8 cellular contexts compared by ENCODE assay signal in genomic region chr9:99103909-99104458, GRCh38. TPM values are rescaled to one million over a fixed set of nuclear protein-coding genes. Genes with fewer than 3 reads are reported as not detected.
DNase-seq lines count a peak whose midpoint lies in the region; ATAC-seq and TF ChIP-seq lines count a peak whose summit lies in the region.

No MANE protein-coding gene starts in this region.

- intact Hi-C loops in body of pancreas (cut with DNase I) (no loop called here), stomach (cut with DNase I; ENCODE audit: low total_unique reads) (no loop called here)

- H3K9me3 ChIP-seq in body of pancreas (no peaks in the 10 kb centered on the region), stomach (no peaks in the 10 kb centered on the region)

- DNase-seq in stimulated activated naive CD4-positive, alpha-beta T cell (lab: John Stamatoyannopoulos, UW): peak in 5 of 6 experiments; percentile 25 to 46 (median 34)
- no peak for DNase-seq in stimulated activated naive CD4-positive, alpha-beta T cell treated with Interleukin-2 at 50 U/mL for 16 hours (lab: John Stamatoyannopoulos, UW)
- DNase-seq in body of pancreas (peak in 1 of 4 donors; percentile 12), iris pigment epithelial cell (ENCODE audit: low read depth) (peak; percentile 63), stomach (no peak), UCSD-AML1 (lab: John Stamatoyannopoulos, UW; ENCODE audit: unreplicated experiment) (no peak)

- H3K4me3 ChIP-seq in body of pancreas: peak overlapping the region in 1 of 2 donors; percentile 30
- H3K4me3 ChIP-seq in stomach: peak overlapping the region; percentile 78 to 90 (median 84)

- ATAC-seq in body of pancreas (no peak), HG03457 (IDR thresholded peaks at IDR 0.05; ENCODE audit: unreplicated experiment) (no peak), HG03025 (IDR thresholded peaks at IDR 0.05; ENCODE audit: low FRiP score, unreplicated experiment) (no peak)

- H3K27me3 ChIP-seq in body of pancreas: no peaks in the 10 kb centered on the region
- no peaks in the 10 kb centered on the region for H3K27me3 ChIP-seq in stomach

- no peak for TF ChIP-seq EP300 in stomach (IDR thresholded peaks at IDR 0.05)

- TF ChIP-seq CTCF in body of pancreas (IDR thresholded peaks at IDR 0.05) (no peak), stomach (IDR thresholded peaks at IDR 0.05) (no peak)

- H3K36me3 ChIP-seq in body of pancreas (replicated peaks in 1 of 2; ENCODE audit: insufficient read depth in 1 of 2, low read depth in 2 of 2) (no peaks in the 10 kb centered on the region), stomach (no peaks in the 10 kb centered on the region)

- H3K27ac ChIP-seq in body of pancreas: peak overlapping the region in 3 of 4 donors; percentile 64 to 77 (median 64)
- H3K27ac ChIP-seq in stomach: peak overlapping the region; percentile 83 to 96 (median 89)

- TF ChIP-seq POLR2A in body of pancreas (IDR thresholded peaks at IDR 0.05): no peak
- no peak for TF ChIP-seq POLR2A in stomach (IDR thresholded peaks at IDR 0.05)

- H3K4me1 ChIP-seq in body of pancreas (peaks cover 20% of the 10 kb centered on the region), stomach (peaks cover 24 to 58% (median 44%) of the 10 kb centered on the region in 4 donors)

- 14 to 15% methylated on average over 13 to 14 of the region's 14 CpGs for WGBS in body of pancreas, 2 donors
- 6 to 13% (median 10%) methylated on average over 14 of the region's 14 CpGs for WGBS in stomach, 5 donors

RNA-seq across cellular contexts. Expression of gene TGFBR1, which starts 0.9 kb away (rescaled TPM):
- total RNA-seq in body of pancreas (10 to 100 TPM; 10.5 to 18.7 TPM), stomach (100 to 1,000 TPM in 2 of 5 donors, 10 to 100 TPM in 2, 1 to 10 TPM in 1; 7.2 to 119 (median 56.8) TPM)
- polyA plus RNA-seq in stomach: 1 to 10 TPM; 5.2 to 9.1 (median 7.8) TPM

Comparison
In these comparisons a context has a peak if more than half of its experiments do, and no peak if none do; other contexts are left out.
1. DNase-seq: peak in stimulated activated naive CD4-positive, alpha-beta T cell (5 of 6) and iris pigment epithelial cell (single experiment); none in stimulated activated naive CD4-positive, alpha-beta T cell treated with Interleukin-2 at 50 U/mL for 16 hours (single experiment), stomach (single experiment) and UCSD-AML1 (single experiment).